ENCODE assay signal across 22 cellular contexts in genomic region chr4:74751856-74752255, GRCh38. TPM values are rescaled to one million over a fixed set of nuclear protein-coding genes. Genes with fewer than 3 reads are reported as not detected.
"Had no signal": no experiment of that assay in that cellular context is flagged by ENCODE, and none has a peak within 500 bp of the region (broad histone marks: within the 10 kb centered on the region; RNA-seq: fewer than 3 reads in every experiment).

No MANE protein-coding gene starts in this region.

- DNase-seq: IMR-90; Karpas-422; KG1; MM.1S; NCI-H1092 treated with DMSO at 0.1 percent for 48 hours; NCI-H1436; NCI-H187; NCI-H2029; NCI-H2081 treated with DMSO at 0.1 percent for 48 hours; NCI-H2227 treated with DMSO at 0.1 percent for 48 hours; NCI-H526; NK-92 treated with Interleukin-12 subunit alpha and Interleukin-12 subunit beta, amount 100 ng/mL, for 24 hours; PC-3; SHP77; SK-N-SH; SW 1271; T-cell had no signal

- H3K9me3 Mint-ChIP-seq: T-cell; T-helper 1 cell treated with Interleukin-12 subunit alpha and Interleukin-12 subunit beta and Interleukin-4 antibody, amounts not matched to agents 30 μg/mL and 1 μg/mL, for 36 hours had no signal

- H3K4me2 ChIP-seq: SK-N-SH had no signal

- H3K27ac ChIP-seq: RWPE1 had no signal

- H3K9me3 ChIP-seq: SK-N-SH had no signal

- H3K27ac Mint-ChIP-seq: T-cell; T-helper 1 cell treated with Interleukin-12 subunit alpha and Interleukin-12 subunit beta and Interleukin-4 antibody, amounts not matched to agents 30 μg/mL and 1 μg/mL, for 36 hours had no signal

- H3K36me3 Mint-ChIP-seq: T-cell had no signal

- H3K4me3 Mint-ChIP-seq: T-cell; T-helper 1 cell treated with Interleukin-12 subunit alpha and Interleukin-12 subunit beta and Interleukin-4 antibody, amounts not matched to agents 30 μg/mL and 1 μg/mL, for 36 hours had no signal

- H3K4me1 Mint-ChIP-seq: T-cell had no signal

- ATAC-seq: HepG2, Panc1, PC-3, T-cell had no signal

RNA-seq across cellular contexts. Expression of gene BTC, which starts 42.5 kb away (rescaled TPM):
- total RNA-seq: HepG2, IMR-90, OCI-LY7, T-cell had no signal
